9 cellular contexts compared by ENCODE assay signal in genomic region chr21:31874817-31875216, GRCh38. TPM values are rescaled to one million over a fixed set of nuclear protein-coding genes. Genes with fewer than 3 reads are reported as not detected.
DNase-seq lines count a peak whose midpoint lies in the region; ATAC-seq and TF ChIP-seq lines count a peak whose summit lies in the region.
"Had no signal": no experiment of that assay in that cellular context is flagged by ENCODE, and none has a peak within 500 bp of the region (broad histone marks: within the 10 kb centered on the region; RNA-seq: fewer than 3 reads in every experiment).

No MANE protein-coding gene starts in this region.

- H3K4me3 ChIP-seq in BLaER1 (peak overlapping the region; percentile 84), MG63 (no peak overlapping the region), neuronal stem cell (ENCODE audit: low read length in 2 of 2) (peak overlapping the region; percentile 74 to 97)

- H3K4me3 Mint-ChIP-seq in glutamatergic neuron (ENCODE audit: unreplicated experiment): peak overlapping the region; percentile 85

- peak overlapping the region; percentile 69 for H3K23ac ChIP-seq in neuronal stem cell (ENCODE audit: low read depth, low read length, poor library complexity)

- no peak overlapping the region for H4K8ac ChIP-seq in neuronal stem cell (ENCODE audit: low read depth, low read length)

- H2BK15ac ChIP-seq in neuronal stem cell (ENCODE audit: low read length): no peak overlapping the region

- no peaks in the 10 kb centered on the region for H3K36me3 Mint-ChIP-seq in glutamatergic neuron (ENCODE audit: unreplicated experiment)

- H3K27ac Mint-ChIP-seq in glutamatergic neuron (ENCODE audit: unreplicated experiment): no peak overlapping the region
- H3K27ac Mint-ChIP-seq: CD4-positive, alpha-beta T cell had no signal

- H3K18ac ChIP-seq in neuronal stem cell (ENCODE audit: low read length): peak overlapping the region; percentile 82

- peak overlapping the region; percentile 2 for H2AK5ac ChIP-seq in neuronal stem cell (ENCODE audit: low read depth, low read length)

- H4K91ac ChIP-seq in neuronal stem cell (ENCODE audit: low read depth, low read length, poor library complexity): no peak overlapping the region

- no CpG with 5 or more reads among the region's 12 CpGs for WGBS in neuronal stem cell (ENCODE audit: extremely low coverage in 2 of 2, insufficient read length in 2 of 2, insufficient replicate concordance in 1 of 2), 2 donors

- H3K9me3 Mint-ChIP-seq in glutamatergic neuron (ENCODE audit: unreplicated experiment): peaks cover 8% of the 10 kb centered on the region
- H3K9me3 Mint-ChIP-seq: CD4-positive, alpha-beta T cell had no signal

- H3K4ac ChIP-seq in neuronal stem cell (ENCODE audit: low read length): no peak overlapping the region

- H2AFZ ChIP-seq in neuronal stem cell (ENCODE audit: low read length): peak overlapping the region; percentile 94

- no peak for TF ChIP-seq CTCF in glutamatergic neuron (IDR thresholded peaks at IDR 0.05; ENCODE audit: partially characterized antibody, unreplicated experiment)

- H2BK5ac ChIP-seq in neuronal stem cell (ENCODE audit: low read length): no peak overlapping the region

- H3K4me1 ChIP-seq in BLaER1 (peaks cover 22% of the 10 kb centered on the region), neuronal stem cell (ENCODE audit: control insufficient read depth in 2 of 2, insufficient read depth in 1 of 2, low read depth in 1 of 2, low read length in 2 of 2) (peaks cover 11 to 15% of the 10 kb centered on the region in 2 donors)

- peaks cover 6% of the 10 kb centered on the region for H3K79me1 ChIP-seq in neuronal stem cell (ENCODE audit: low read depth, low read length)

- no peaks in the 10 kb centered on the region for H4K20me1 ChIP-seq in BLaER1

- H3K27ac ChIP-seq in BLaER1 (no peak overlapping the region), neuronal stem cell (replicated peaks; ENCODE audit: low read length) (no peak overlapping the region), substantia nigra (ENCODE audit: low read depth, low read length, poor library complexity, severe bottlenecking) (no peak overlapping the region)

- H3K4me1 Mint-ChIP-seq in glutamatergic neuron (ENCODE audit: low read depth, unreplicated experiment): peaks cover 8% of the 10 kb centered on the region

- peaks cover 18% of the 10 kb centered on the region for H3K27me3 Mint-ChIP-seq in glutamatergic neuron (ENCODE audit: unreplicated experiment)

- no peak overlapping the region for H2BK12ac ChIP-seq in neuronal stem cell (ENCODE audit: low read length)

- no peaks in the 10 kb centered on the region for H3K36me3 ChIP-seq in BLaER1
- H3K36me3 ChIP-seq in MG63: no peaks in the 10 kb centered on the region
- H3K36me3 ChIP-seq in neuronal stem cell (replicated peaks in 1 of 2; ENCODE audit: control insufficient read depth in 2 of 2, insufficient read depth in 2 of 2, low read length in 2 of 2): peaks cover 0 to 35% of the 10 kb centered on the region in 2 donors

- ATAC-seq in GM18502 (IDR thresholded peaks at IDR 0.05; ENCODE audit: poor library complexity, unreplicated experiment) (no peak), HG03442 (IDR thresholded peaks at IDR 0.05; ENCODE audit: unreplicated experiment) (no peak)

- H3K9me3 ChIP-seq in BLaER1: no peaks in the 10 kb centered on the region
- H3K9me3 ChIP-seq in MG63: no peaks in the 10 kb centered on the region
- peaks cover 0 to 15% of the 10 kb centered on the region in 2 donors for H3K9me3 ChIP-seq in neuronal stem cell (replicated peaks in 1 of 2; ENCODE audit: control insufficient read depth in 2 of 2, insufficient read depth in 1 of 2, low read depth in 1 of 2, low read length in 2 of 2)

- H3K9ac ChIP-seq in BLaER1 (peak overlapping the region; percentile 46; the same call in 1 of the 2 replicates), neuronal stem cell (ENCODE audit: low read depth, low read length, poor library complexity) (peak overlapping the region; percentile 39)

- peak; percentile 22 for DNase-seq in MG63
- DNase-seq in glutamatergic neuron: peak; percentile 27
- DNase-seq in neuronal stem cell (ENCODE audit: low spot score): peak; percentile 20
- DNase-seq in substantia nigra (lab: John Stamatoyannopoulos, UW): no peak
- DNase-seq in NOMO-1 (lab: John Stamatoyannopoulos, UW; ENCODE audit: unreplicated experiment in 2 of 2): no peak
- DNase-seq: CD4-positive, alpha-beta T cell had no signal

- no peak overlapping the region for H3K14ac ChIP-seq in neuronal stem cell (ENCODE audit: low read length)

- H3K27me3 ChIP-seq in BLaER1: 0 out of 2 replicates have a peak, but pooled peaks cover 6% of the 10 kb centered on the region
- peaks cover 7% of the 10 kb centered on the region for H3K27me3 ChIP-seq in MG63
- no peaks in the 10 kb centered on the region for H3K27me3 ChIP-seq in neuronal stem cell (ENCODE audit: control insufficient read depth in 3 of 3, insufficient read depth in 3 of 3, low read depth in 1 of 3, low read length in 3 of 3)

- H3K4me2 ChIP-seq in BLaER1 (peak overlapping the region; percentile 92), neuronal stem cell (ENCODE audit: insufficient read depth, low read length, poor library complexity, severe bottlenecking) (peak overlapping the region; percentile 56)

- H2BK120ac ChIP-seq in neuronal stem cell (ENCODE audit: low read depth, low read length): no peak overlapping the region

RNA-seq across cellular contexts. Expression of gene HUNK, which starts 2.0 kb away (rescaled TPM):
- total RNA-seq in MG63 (2014; rRNA removed; shearing (Covaris generic); ENCODE audit: low replicate concordance): 0.20 and 0.23 TPM in 2 replicates
- total RNA-seq in glutamatergic neuron (ENCODE audit: unreplicated experiment): 12.2 TPM
- polyA plus RNA-seq in neuronal stem cell (2013, experiment 1 of 2): 5.4 TPM
- 5.4 TPM for polyA plus RNA-seq in neuronal stem cell (2013, experiment 2 of 2)
- total RNA-seq: CD4-positive, alpha-beta T cell had no signal

Comparison
In these comparisons a context has a peak if more than half of its experiments do, and no peak if none do; other contexts are left out.
1. DNase-seq: peak in MG63 (single experiment), glutamatergic neuron (single experiment) and neuronal stem cell (single experiment); none in substantia nigra (0 of 49) and NOMO-1 (0 of 2).
2. RNA of gene HUNK, which starts 2.0 kb away (total RNA-seq): 12.2 TPM in glutamatergic neuron (single experiment); 0.20 to 0.23 TPM in MG63; every median in the first group is over 10 times any median in the second.